14 cellular contexts compared by ENCODE assay signal in the genomic region with DNA sequence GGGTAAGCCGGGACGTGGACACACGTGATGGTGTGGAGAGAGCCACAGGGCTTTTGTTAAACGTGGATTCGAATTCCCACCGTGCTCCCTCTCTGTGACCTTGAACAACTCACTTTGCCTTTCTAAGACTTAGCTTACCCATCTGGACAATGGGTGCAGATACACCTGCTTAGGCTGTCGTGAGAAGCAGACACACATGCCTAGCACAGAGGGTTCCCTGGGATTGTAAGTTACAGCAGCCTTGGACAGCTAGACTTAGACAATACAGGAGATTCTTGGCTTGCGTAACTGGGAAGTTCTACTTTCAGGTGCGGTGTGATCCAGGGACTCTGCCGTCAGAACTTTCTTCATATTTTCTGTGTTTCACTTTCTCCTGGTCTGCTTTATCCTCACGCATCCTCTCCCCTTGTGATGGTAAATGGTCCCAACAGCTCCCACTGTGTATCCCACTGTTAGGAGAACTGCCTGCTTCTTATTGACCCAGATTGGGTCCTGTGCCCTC.
DNase-seq lines count a peak whose midpoint lies in the region; ATAC-seq and TF ChIP-seq lines count a peak whose summit lies in the region.
"Had no signal": no experiment of that assay in that cellular context is flagged by ENCODE, and none has a peak within 500 bp of the region (broad histone marks: within the 10 kb centered on the region; RNA-seq: fewer than 3 reads in every experiment).

No MANE protein-coding gene starts in this region.

- TF ChIP-seq EP300 in transverse colon (IDR thresholded peaks at IDR 0.05; ENCODE audit: low read depth), result no peak

- POLR2A ChIA-PET in activated B cell treated with CpG ODN at 0.5 μM for 24 hours (lab: Charles Lee), result interaction anchor here (0.6 kb wide), 1 partner anchor 133 kb away, joined by 3 read pairs; no protein-coding TSS in a partner anchor

- H3K36me3 ChIP-seq in transverse colon (peaks cover 0 to 4% (median 0%) of the 10 kb centered on the region in 4 donors), HAP-1 (replicated peaks) (peaks cover 50% of the 10 kb centered on the region)

- intact Hi-C loops in activated CD4-positive, alpha-beta T cell treated with anti-CD3 and anti-CD28 coated beads, Interleukin-2, amount 10 ng/mL, durations not matched to agents 24 days and 14 days (cut with micrococcal nuclease), result no loop called here
- intact Hi-C loops in activated B cell treated with CpG ODN at 0.5 μM for 24 hours (cut with micrococcal nuclease) (no loop called here), transverse colon (cut with DNase I; ENCODE audit: low total_unique reads) (no loop called here)

- H3K27me3 ChIP-seq in transverse colon (no peaks in the 10 kb centered on the region), HAP-1 (ENCODE audit: low read depth) (no peaks in the 10 kb centered on the region)

- no peaks in the 10 kb centered on the region for H3K27me3 Mint-ChIP-seq in activated CD4-positive, alpha-beta T cell treated with anti-CD3 and anti-CD28 coated beads, Interleukin-2, amount 10 ng/mL, durations not matched to agents 24 days and 14 days
- no peaks in the 10 kb centered on the region for H3K27me3 Mint-ChIP-seq in activated B cell treated with CpG ODN at 0.5 μM for 24 hours
- H3K27me3 Mint-ChIP-seq in nephron (ENCODE audit: low read depth), result no peaks in the 10 kb centered on the region
- H3K27me3 Mint-ChIP-seq: CD4-positive, alpha-beta T cell had no signal

- H3K4me3 ChIP-seq in transverse colon (no peak overlapping the region), HAP-1 (no peak overlapping the region)

- peak overlapping the region; percentile 4 to 69 (median 62) for H3K27ac ChIP-seq in transverse colon

- in situ Hi-C loops in transverse colon (cut with MboI; ENCODE audit: low pct_ligation_motif_present in 1 of 4, low pct_unique_long_range_greater_than_20kb in 1 of 4, low sequenced_read_pairs in 3 of 4) (no loop called here), HAP-1 (cut with MboI; ENCODE audit: low sequenced_read_pairs) (no loop called here)

- H3K4me1 ChIP-seq in transverse colon (peaks cover 3 to 19% (median 13%) of the 10 kb centered on the region in 4 donors), HAP-1 (no peaks in the 10 kb centered on the region)

- no peak for DNase-seq in activated CD4-positive, alpha-beta T cell treated with anti-CD3 and anti-CD28 coated beads, Interleukin-2, amount 10 ng/mL, durations not matched to agents 24 days and 14 days
- no peak for DNase-seq in activated CD4-positive, alpha-beta T cell treated with anti-CD3 and anti-CD28 coated beads for 4 hours
- no peak for DNase-seq in activated B cell treated with CpG ODN at 0.5 μM for 24 hours
- no peak for DNase-seq in transverse colon
- DNase-seq in amygdala (lab: John Stamatoyannopoulos, UW), result no peak
- DNase-seq in EL, result no peak
- no peak for DNase-seq in HAP-1 (ENCODE audit: low spot score in 2 of 2)
- DNase-seq: activated gamma-delta T cell treated with Interleukin-2 at 50 U/mL for 16 hours; CD4-positive, alpha-beta T cell; MM.1S; NCI-H2081; NCI-H774; RPMI8226 had no signal

- peaks cover 10% of the 10 kb centered on the region for H3K4me1 Mint-ChIP-seq in activated CD4-positive, alpha-beta T cell treated with anti-CD3 and anti-CD28 coated beads, Interleukin-2, amount 10 ng/mL, durations not matched to agents 24 days and 14 days
- peaks cover 34% of the 10 kb centered on the region for H3K4me1 Mint-ChIP-seq in activated B cell treated with CpG ODN at 0.5 μM for 24 hours
- peaks cover 33% of the 10 kb centered on the region for H3K4me1 Mint-ChIP-seq in nephron

- ATAC-seq in activated B cell treated with CpG ODN at 0.5 μM for 24 hours (ENCODE audit: low read depth), result no peak

- no peaks in the 10 kb centered on the region for H3K9me3 ChIP-seq in transverse colon
- no peaks in the 10 kb centered on the region for H3K9me3 ChIP-seq in HAP-1

- no peaks in the 10 kb centered on the region for H3K9me3 Mint-ChIP-seq in activated CD4-positive, alpha-beta T cell treated with anti-CD3 and anti-CD28 coated beads, Interleukin-2, amount 10 ng/mL, durations not matched to agents 24 days and 14 days
- no peaks in the 10 kb centered on the region for H3K9me3 Mint-ChIP-seq in activated B cell treated with CpG ODN at 0.5 μM for 24 hours
- no peaks in the 10 kb centered on the region for H3K9me3 Mint-ChIP-seq in nephron
- H3K9me3 Mint-ChIP-seq: CD4-positive, alpha-beta T cell had no signal

- CTCF ChIA-PET in activated B cell treated with CpG ODN at 0.5 μM for 24 hours (lab: Charles Lee), result no interaction called here

- TF ChIP-seq POLR2A in transverse colon (IDR thresholded peaks at IDR 0.05), result no peak

- H3K27ac Mint-ChIP-seq in activated CD4-positive, alpha-beta T cell treated with anti-CD3 and anti-CD28 coated beads, Interleukin-2, amount 10 ng/mL, durations not matched to agents 24 days and 14 days, result peak overlapping the region; percentile 4
- peak overlapping the region; percentile 66 for H3K27ac Mint-ChIP-seq in activated B cell treated with CpG ODN at 0.5 μM for 24 hours
- H3K27ac Mint-ChIP-seq in nephron, result peak overlapping the region; percentile 47 to 93 (median 75)
- H3K27ac Mint-ChIP-seq: CD4-positive, alpha-beta T cell had no signal

- TF ChIP-seq CTCF in activated B cell treated with CpG ODN at 0.5 μM for 24 hours (IDR thresholded peaks at IDR 0.05), result no peak
- no peak for TF ChIP-seq CTCF in nephron (IDR thresholded peaks at IDR 0.05; ENCODE audit: unreplicated experiment in 3 of 3)
- no peak for TF ChIP-seq CTCF in transverse colon (IDR thresholded peaks at IDR 0.05)

- 95 to 100% methylated on average over 1 to 11 of the region's 11 CpGs for WGBS in transverse colon (ENCODE audit: low coverage in 1 of 2), 2 donors

- H3K4me3 Mint-ChIP-seq in activated CD4-positive, alpha-beta T cell treated with anti-CD3 and anti-CD28 coated beads, Interleukin-2, amount 10 ng/mL, durations not matched to agents 24 days and 14 days, result no peak overlapping the region
- no peak overlapping the region for H3K4me3 Mint-ChIP-seq in activated B cell treated with CpG ODN at 0.5 μM for 24 hours
- H3K4me3 Mint-ChIP-seq in nephron, result no peak overlapping the region
- H3K4me3 Mint-ChIP-seq: CD4-positive, alpha-beta T cell had no signal

- peaks cover 72% of the 10 kb centered on the region for H3K36me3 Mint-ChIP-seq in activated CD4-positive, alpha-beta T cell treated with anti-CD3 and anti-CD28 coated beads, Interleukin-2, amount 10 ng/mL, durations not matched to agents 24 days and 14 days (ENCODE audit: low read depth)
- H3K36me3 Mint-ChIP-seq in activated B cell treated with CpG ODN at 0.5 μM for 24 hours (ENCODE audit: low read depth), result peaks cover 76% of the 10 kb centered on the region
- H3K36me3 Mint-ChIP-seq in nephron (ENCODE audit: low read depth), result peaks cover 54% of the 10 kb centered on the region

Comparison
In these comparisons a context has a peak if more than half of its experiments do, and no peak if none do; other contexts are left out.
1. H3K27ac Mint-ChIP-seq: peak in every context shown above with its lines; median percentile 75 in nephron; 66 in activated B cell treated with CpG ODN at 0.5 μM for 24 hours; 4 in activated CD4-positive, alpha-beta T cell treated with anti-CD3 and anti-CD28 coated beads, Interleukin-2, amount 10 ng/mL, durations not matched to agents 24 days and 14 days.